Comparison of ENCODE assay signal across 33 cellular contexts in the genomic region with DNA sequence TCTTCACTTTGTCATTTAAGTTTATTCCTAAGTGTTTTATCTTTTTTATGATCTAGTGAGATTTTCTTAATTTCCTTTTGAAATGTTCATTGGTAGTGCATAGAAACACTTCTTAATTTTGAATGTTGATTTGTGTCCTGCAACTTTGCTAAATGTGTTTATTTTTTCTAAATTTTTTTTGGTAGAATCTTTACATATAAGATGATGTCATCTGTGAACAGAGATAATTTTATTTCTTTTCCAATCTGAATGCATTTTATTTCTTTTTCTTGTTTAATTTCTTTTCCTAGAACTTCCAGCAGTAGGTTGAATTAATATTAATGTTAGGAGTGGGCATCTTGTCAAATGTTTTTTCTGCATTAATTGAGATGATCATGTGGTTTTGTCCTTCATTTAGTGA. TPM values are rescaled to one million over a fixed set of nuclear protein-coding genes. Genes with fewer than 3 reads are reported as not detected.
"Had no signal": no experiment of that assay in that cellular context is flagged by ENCODE, and none has a peak within 500 bp of the region (broad histone marks: within the 10 kb centered on the region; RNA-seq: fewer than 3 reads in every experiment).

No MANE protein-coding gene starts in this region.

- H3K27me3 ChIP-seq: neural progenitor cell, ovary, stomach, thyroid gland, tibial nerve, upper lobe of left lung, vagina had no signal

- H3K4me3 ChIP-seq: neural progenitor cell, ovary, psoas muscle, skin epidermis, stomach, thoracic aorta, thyroid gland, tibial nerve, upper lobe of left lung, vagina had no signal

- H3K9me3 ChIP-seq: ovary, psoas muscle, thyroid gland, upper lobe of left lung, vagina had no signal

- ATAC-seq: naive thymus-derived CD4-positive, alpha-beta T cell; natural killer cell; psoas muscle; right cardiac atrium; sciatic nerve; stimulated activated effector memory CD8-positive, alpha-beta T cell treated with anti-CD3 and anti-CD28 coated beads, Interleukin-12 subunit alpha, Interleukin-12 subunit beta, amount 100 ng/mL, for 72 hours; stimulated activated naive B cell treated with anti-CD40 and anti-IgM and Interleukin-4, amounts not matched to agents 10 μg/mL and 1 μg/mL and 100 μg/mL, for 72 hours had no signal

- H3K4me2 ChIP-seq: neural progenitor cell had no signal

- H3K9ac ChIP-seq: neural progenitor cell, parathyroid adenoma had no signal

- H3K79me2 ChIP-seq: parathyroid adenoma had no signal

- H3K4me1 ChIP-seq: neural progenitor cell, parathyroid adenoma, psoas muscle, stomach, thyroid gland, tibial nerve, upper lobe of left lung, vagina had no signal

- H3K36me3 ChIP-seq: neural progenitor cell, ovary, stomach, thoracic aorta, thyroid gland, tibial nerve, upper lobe of left lung, vagina had no signal

- DNase-seq: naive thymus-derived CD4-positive, alpha-beta T cell; natural killer cell; occipital lobe; ovary; posterior cingulate gyrus; psoas muscle; right cardiac atrium; stimulated activated CD4-positive, alpha-beta T cell treated with anti-CD3 and anti-CD28 coated beads, Interleukin-15, amount 100 ng/mL, for 24 hours; stimulated activated CD4-positive, alpha-beta T cell treated with anti-CD3 and anti-CD28 coated beads, Interleukin-2, amount 100 ng/mL, for 24 hours; stimulated activated CD4-positive, alpha-beta T cell treated with anti-CD3 and anti-CD28 coated beads, Interleukin-2, amount 100 ng/mL, for 48 hours; stimulated activated CD4-positive, alpha-beta T cell treated with anti-CD3 and anti-CD28 coated beads, Interleukin-4, amount 100 ng/mL, for 24 hours; stimulated activated naive B cell treated with anti-CD40 and anti-IgM and Interleukin-4, amounts not matched to agents 10 μg/mL and 1 μg/mL and 100 μg/mL, for 72 hours; stimulated activated naive CD4-positive, alpha-beta T cell treated with Interleukin-2 at 50 U/mL for 16 hours; stomach; thyroid gland; trophoblast cell; upper lobe of left lung had no signal

- H2AFZ ChIP-seq: neural progenitor cell, parathyroid adenoma had no signal

- H3K27ac ChIP-seq: neural progenitor cell, ovary, parathyroid adenoma, psoas muscle, skin epidermis, stomach, thoracic aorta, thyroid gland, tibial nerve, upper lobe of left lung, vagina had no signal

- FAIRE-seq: urothelium cell line had no signal

RNA-seq across cellular contexts. Expression of a gene that starts 42.1 kb away (rescaled TPM):
- total RNA-seq: naive thymus-derived CD4-positive, alpha-beta T cell; natural killer cell; osteoblast; progenitor cell of endocrine pancreas; psoas muscle; renal cortical epithelial cell; right cardiac atrium; stomach; subcutaneous adipose tissue; temporal lobe; thoracic aorta; ureter; vagina had no signal
- polyA plus RNA-seq: naive thymus-derived CD4-positive, alpha-beta T cell; neural cell; right cardiac atrium had no signal
